Comparison of ENCODE assay signal across 8 cellular contexts in the genomic region with DNA sequence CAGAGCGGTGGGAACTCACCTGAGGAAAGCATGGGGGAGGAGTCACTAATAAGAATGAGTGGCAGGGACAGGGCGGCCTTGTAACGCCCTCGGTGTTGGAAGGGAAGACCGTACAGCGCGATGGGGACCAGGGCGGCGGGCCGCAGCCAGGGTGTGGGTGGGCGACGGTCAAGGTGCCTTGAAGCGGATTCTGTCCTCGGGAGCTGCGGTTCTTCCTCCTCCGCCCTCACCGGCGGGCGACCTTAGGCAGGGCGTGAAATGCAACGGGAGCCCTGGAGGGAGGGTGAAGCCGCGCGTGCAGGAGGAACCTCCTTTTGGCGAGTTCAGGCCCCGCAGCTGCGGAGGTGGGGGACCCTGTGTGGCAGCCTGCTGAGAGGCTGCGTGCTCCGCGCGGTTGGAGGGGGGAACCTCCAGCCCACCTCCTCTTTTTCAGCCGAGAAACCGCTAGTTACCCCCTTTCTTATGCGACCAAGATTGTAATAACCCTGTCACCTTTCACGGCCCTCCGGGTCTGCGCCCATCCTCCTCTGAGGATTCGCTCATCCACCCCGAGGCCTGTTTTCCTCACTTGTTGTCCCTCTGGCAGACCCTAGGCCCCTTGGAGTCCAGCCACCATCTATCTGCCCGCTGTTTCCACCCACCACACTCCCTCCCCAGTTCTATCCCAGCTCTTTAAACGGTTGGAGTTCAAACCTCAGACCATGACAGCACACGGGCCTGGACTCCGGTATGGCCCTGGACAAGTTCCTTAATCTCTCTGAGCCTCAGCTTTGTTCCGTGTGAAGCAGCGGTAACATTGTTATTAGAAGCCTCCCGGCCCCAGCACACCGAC. TPM values are rescaled to one million over a fixed set of nuclear protein-coding genes. Genes with fewer than 3 reads are reported as not detected.
DNase-seq lines count a peak whose midpoint lies in the region; ATAC-seq and TF ChIP-seq lines count a peak whose summit lies in the region.

No MANE protein-coding gene starts in this region.

- H3K9me3 Mint-ChIP-seq in CD4-positive, alpha-beta T cell, result no peaks in the 10 kb centered on the region

- H3K36me3 ChIP-seq in adrenal gland (replicated peaks in 1 of 2) (no peaks in the 10 kb centered on the region), skeletal muscle tissue (ENCODE audit: control insufficient read depth in 3 of 3, insufficient read depth in 3 of 3, low read length in 3 of 3) (no peaks in the 10 kb centered on the region)

- H3K4me1 ChIP-seq in adrenal gland (replicated peaks in 1 of 2), result no peaks in the 10 kb centered on the region
- H3K4me1 ChIP-seq in skeletal muscle tissue (ENCODE audit: control insufficient read depth in 3 of 3, insufficient read depth in 3 of 3, low read length in 3 of 3), result peaks cover 5 to 12% (median 6%) of the 10 kb centered on the region in 3 donors

- DNase-seq in CD4-positive, alpha-beta T cell, result peak in 3 of 10 experiments; percentile 14 to 41 (median 19)
- DNase-seq in NCI-H524 treated with DMSO at 0.1 percent for 48 hours (lab: John Stamatoyannopoulos, UW) (peak; percentile 30), adrenal gland (peak in 3 of 7 donors; percentile 19 to 29 (median 21)), NCI-H1694 (lab: John Stamatoyannopoulos, UW) (no peak)

- TF ChIP-seq CTCF in CD4-positive, alpha-beta T cell (IDR thresholded peaks at IDR 0.05), result no peak
- no peak for TF ChIP-seq CTCF in adrenal gland (IDR thresholded peaks at IDR 0.05)

- CTCF ChIA-PET in CD4-positive, alpha-beta T cell (lab: Charles Lee), result interaction anchor here (2.6 kb wide), 1 partner anchor 15 kb away, joined by 7 read pairs; no protein-coding TSS in a partner anchor

- no peak for TF ChIP-seq POLR2A in adrenal gland (IDR thresholded peaks at IDR 0.05)

- H3K27me3 ChIP-seq in CD4-positive, alpha-beta T cell (ENCODE audit: control insufficient read depth, insufficient read depth, low read length), result no peaks in the 10 kb centered on the region
- H3K27me3 ChIP-seq in adrenal gland, result no peaks in the 10 kb centered on the region
- H3K27me3 ChIP-seq in skeletal muscle tissue (ENCODE audit: control insufficient read depth in 3 of 3, insufficient read depth in 3 of 3, low read length in 3 of 3), result no peaks in the 10 kb centered on the region

- peaks cover 26% of the 10 kb centered on the region for H3K4me1 Mint-ChIP-seq in CD4-positive, alpha-beta T cell (ENCODE audit: low read depth)

- intact Hi-C loops in CD4-positive, alpha-beta T cell (cut with DNase I, micrococcal nuclease), result loop anchor here (2.0 to 5.0 kb wide), 2 partner anchors 38 to 610 kb away; partner anchors contain the start of genes EIF2AK3 (in 1 of the 2) and KRCC1 (in 1 of the 2)
- intact Hi-C loops in adrenal gland (cut with DNase I), result no loop called here

- peak overlapping the region; percentile 77 to 91 (median 82) for H3K9ac ChIP-seq in skeletal muscle tissue (ENCODE audit: low read depth in 1 of 3, low read length in 3 of 3)

- peaks cover 8% of the 10 kb centered on the region for H3K36me3 Mint-ChIP-seq in CD4-positive, alpha-beta T cell (ENCODE audit: low read depth)

- H3K27me3 Mint-ChIP-seq in CD4-positive, alpha-beta T cell, result no peaks in the 10 kb centered on the region

- H3K27ac ChIP-seq in CD4-positive, alpha-beta T cell (ENCODE audit: low read depth, low read length), result peak overlapping the region; percentile 67
- H3K27ac ChIP-seq in adrenal gland (peak overlapping the region in 2 of 5 donors; percentile 10 to 60), skeletal muscle tissue (ENCODE audit: low read depth, low read length) (no peak overlapping the region)

- POLR2A ChIA-PET in CD4-positive, alpha-beta T cell (lab: Charles Lee), result interaction anchor here (1.0 to 1.6 kb wide), 5 partner anchors 11 to 675 kb away, joined by 3 to 6 read pairs (median 4); partner anchors contain the start of gene RPIA

- peak overlapping the region in 3 of 4 donors; percentile 40 to 60 (median 43) for H3K4me3 ChIP-seq in adrenal gland
- peak overlapping the region; percentile 78 for H3K4me3 ChIP-seq in iPS-11a (ENCODE audit: low read depth, low read length)
- peak overlapping the region; percentile 86 to 91 (median 89) for H3K4me3 ChIP-seq in skeletal muscle tissue (ENCODE audit: low read length in 3 of 3)

- H3K4me3 Mint-ChIP-seq in CD4-positive, alpha-beta T cell, result peak overlapping the region; percentile 95

- no peaks in the 10 kb centered on the region for H3K9me3 ChIP-seq in CD4-positive, alpha-beta T cell (ENCODE audit: control insufficient read depth, low read length)
- H3K9me3 ChIP-seq in adrenal gland (replicated peaks in 1 of 3), result no peaks in the 10 kb centered on the region
- no peaks in the 10 kb centered on the region for H3K9me3 ChIP-seq in skeletal muscle tissue (ENCODE audit: control insufficient read depth in 3 of 3, low read length in 3 of 3)

- peak; percentile 67 for ATAC-seq in CD4-positive, alpha-beta T cell (ENCODE audit: poor library complexity)
- ATAC-seq in GM19043 (IDR thresholded peaks at IDR 0.05; ENCODE audit: low read depth, unreplicated experiment) (peak; percentile 52), HG03139 (IDR thresholded peaks at IDR 0.05; ENCODE audit: unreplicated experiment) (peak; percentile 66)

- 25 to 39% (median 32%) methylated on average over 30 to 47 of the region's 47 CpGs for WGBS in adrenal gland, 4 donors

- peak overlapping the region; percentile 98 for H3K27ac Mint-ChIP-seq in CD4-positive, alpha-beta T cell

RNA-seq across cellular contexts. Expression of gene RNU2-63P, which starts 0.8 kb away (rescaled TPM):
- 1 to 10 TPM; 2.6 to 3.1 TPM for total RNA-seq in CD4-positive, alpha-beta T cell
- total RNA-seq in adrenal gland (10 to 100 TPM in 1 of 8 donors, 1 to 10 TPM in 1, not detected in 6; 4.9 to 15.2 TPM), skeletal muscle tissue (not detected)
- polyA plus RNA-seq in adrenal gland, result not detected

RNA-seq across cellular contexts. Expression of gene KRCC1, which starts 38.4 kb away (rescaled TPM):
- total RNA-seq in CD4-positive, alpha-beta T cell, result 1 to 10 TPM; 3.0 to 3.2 TPM
- 10 to 100 TPM; 12.0 to 24.8 (median 17.7) TPM for total RNA-seq in adrenal gland
- polyA plus RNA-seq in adrenal gland, result 10 to 100 TPM; 20.5 to 40.2 (median 29.0) TPM
- total RNA-seq in skeletal muscle tissue, result 11.5 TPM

RNA-seq across cellular contexts. Expression of gene SMYD1, which starts 50.5 kb away (rescaled TPM):
- total RNA-seq in CD4-positive, alpha-beta T cell, result not detected
- total RNA-seq in adrenal gland (under 1 TPM in 1 of 8 donors, not detected in 7; 0.34 TPM), skeletal muscle tissue (147 TPM)
- under 1 TPM in 2 of 3 donors, not detected in 1; under 0.01 to 0.08 TPM for polyA plus RNA-seq in adrenal gland

Comparison
In these comparisons a context has a peak if more than half of its experiments do, and no peak if none do; other contexts are left out.
1. RNA of gene SMYD1, which starts 50.5 kb away (total RNA-seq): 147 TPM in skeletal muscle tissue (single experiment); not detected in CD4-positive, alpha-beta T cell and 0.34 TPM in adrenal gland; every median in the first group is over 100 times any median in the second.
2. intact Hi-C loops: an anchor here in CD4-positive, alpha-beta T cell (2.0 to 5.0 kb wide); none called in adrenal gland.
3. Peak in every context shown above with its lines, with median percentiles within 50 percentile points of each other: ATAC-seq and H3K4me3 ChIP-seq.